ENCODE assay signal across 8 cellular contexts in the genomic region with DNA sequence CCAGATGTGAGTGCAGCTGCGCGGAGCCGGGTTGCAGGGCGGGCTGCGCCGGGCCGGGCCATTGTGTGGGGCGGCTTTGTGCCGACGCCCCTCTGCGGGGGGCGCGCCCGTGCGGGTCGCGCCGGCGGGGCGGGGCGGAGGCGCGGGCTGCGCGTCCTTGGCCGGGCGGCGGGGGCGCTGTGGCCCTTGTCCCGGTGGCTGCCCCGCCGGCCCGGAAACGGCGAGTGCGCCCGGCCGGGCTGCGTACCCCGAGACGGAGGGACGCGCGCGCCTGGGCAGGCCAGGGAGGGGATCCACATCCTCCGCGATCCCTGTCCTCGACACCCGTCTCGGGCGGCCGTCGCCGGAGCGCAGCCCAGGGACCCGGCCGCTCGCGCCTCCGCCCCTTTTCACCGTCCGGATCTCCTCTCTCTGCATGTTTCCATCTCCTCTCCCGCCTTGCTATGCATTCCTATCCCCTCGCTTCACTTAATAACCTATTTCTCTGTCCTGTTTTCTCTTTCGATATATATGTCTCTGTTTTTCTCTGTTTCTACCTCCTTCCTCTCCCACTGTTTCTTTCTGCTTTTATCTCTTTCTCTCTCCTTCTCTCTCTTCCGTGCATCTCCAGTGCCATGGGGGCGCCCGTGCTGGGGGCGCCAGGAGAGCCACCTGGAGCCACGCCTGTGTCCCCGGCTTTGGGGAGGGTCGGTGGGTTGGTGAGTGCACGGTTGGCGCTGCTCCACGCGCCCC. TPM values are rescaled to one million over a fixed set of nuclear protein-coding genes. Genes with fewer than 3 reads are reported as not detected.
DNase-seq lines count a peak whose midpoint lies in the region; ATAC-seq and TF ChIP-seq lines count a peak whose summit lies in the region.

No MANE protein-coding gene starts in this region.

- H3K4me1 Mint-ChIP-seq in stimulated activated naive CD8-positive, alpha-beta T cell treated with anti-CD3 and anti-CD28 coated beads, Interleukin-15, amount 100 ng/mL, for 72 hours: peaks cover 50% of the 10 kb centered on the region

- ATAC-seq in HG02759 (IDR thresholded peaks at IDR 0.05; ENCODE audit: unreplicated experiment) (peak; percentile 57), mucosa of descending colon (peak; percentile 60)
- peak; percentile 60 for ATAC-seq in stimulated activated naive CD8-positive, alpha-beta T cell treated with anti-CD3 and anti-CD28 coated beads, Interleukin-15, amount 100 ng/mL, for 72 hours

- H3K4me3 ChIP-seq in epithelial cell of esophagus (ENCODE audit: low read length) (peak overlapping the region; percentile 66), mucosa of descending colon (peak overlapping the region; percentile 28)

- H3K27ac Mint-ChIP-seq in stimulated activated naive CD8-positive, alpha-beta T cell treated with anti-CD3 and anti-CD28 coated beads, Interleukin-15, amount 100 ng/mL, for 72 hours: peak overlapping the region; percentile 79 to 94

- intact Hi-C loops in mucosa of descending colon (cut with DNase I, micrococcal nuclease): loop anchor here (5.0 to 10.0 kb wide), 2 partner anchors 199 to 201 kb away; no protein-coding TSS in a partner anchor

- peak overlapping the region; percentile 99 for H3K4me3 Mint-ChIP-seq in stimulated activated naive CD8-positive, alpha-beta T cell treated with anti-CD3 and anti-CD28 coated beads, Interleukin-15, amount 100 ng/mL, for 72 hours

- H3K27me3 Mint-ChIP-seq in stimulated activated naive CD8-positive, alpha-beta T cell treated with anti-CD3 and anti-CD28 coated beads, Interleukin-15, amount 100 ng/mL, for 72 hours: no peaks in the 10 kb centered on the region

- peaks cover 31% of the 10 kb centered on the region for H3K4me1 ChIP-seq in mucosa of descending colon (ENCODE audit: low read depth)

- TF ChIP-seq CTCF in epithelial cell of esophagus (IDR thresholded peaks at IDR 0.05; ENCODE audit: insufficient read depth, low read depth, low read length, missing control alignments) (peak; percentile 1), mucosa of descending colon (IDR thresholded peaks at IDR 0.05) (peak; percentile 30)

- peak; percentile 14 for DNase-seq in NCI-H345 (lab: John Stamatoyannopoulos, UW)
- no peak for DNase-seq in NCI-H345 treated with DMSO at 0.1 percent for 48 hours (lab: John Stamatoyannopoulos, UW; ENCODE audit: unreplicated experiment)
- peak; percentile 25 for DNase-seq in NCI-H2171 treated with DMSO at 0.1 percent for 48 hours (lab: John Stamatoyannopoulos, UW)
- peak; percentile 83 for DNase-seq in activated CD8-positive, alpha-beta memory T cell treated with anti-CD3 and anti-CD28 coated beads, Interleukin-2, amount 50 U/mL, for 48 hours
- peak; percentile 57 for DNase-seq in epithelial cell of esophagus (ENCODE audit: low read depth)
- DNase-seq in mucosa of descending colon: peak in 2 of 3 donors; percentile 60 to 73
- peak; percentile 71 to 80 for DNase-seq in stimulated activated naive CD8-positive, alpha-beta T cell treated with anti-CD3 and anti-CD28 coated beads, Interleukin-15, amount 100 ng/mL, for 72 hours

- H3K9me3 Mint-ChIP-seq in stimulated activated naive CD8-positive, alpha-beta T cell treated with anti-CD3 and anti-CD28 coated beads, Interleukin-15, amount 100 ng/mL, for 72 hours: no peaks in the 10 kb centered on the region

- H3K36me3 ChIP-seq in mucosa of descending colon (ENCODE audit: low read depth): no peaks in the 10 kb centered on the region

- no peaks in the 10 kb centered on the region for H3K9me3 ChIP-seq in mucosa of descending colon

RNA-seq across cellular contexts. Expression of gene PFKFB3, which starts 0.8 kb away (rescaled TPM):
- total RNA-seq in mucosa of descending colon: 10 to 100 TPM; 19.3 to 39.0 (median 21.7) TPM
